In genomic region chr3:2456788-2457187, GRCh38 we compare ENCODE assay signal across 34 cellular contexts.
"Had no signal": no experiment of that assay in that cellular context is flagged by ENCODE, and none has a peak within 500 bp of the region (broad histone marks: within the 10 kb centered on the region; RNA-seq: fewer than 3 reads in every experiment).

No MANE protein-coding gene starts in this region.

- DNase-seq: activated effector memory CD4-positive, alpha-beta T cell treated with anti-CD3 and anti-CD28 coated beads, Interleukin-2, amount 50 U/mL, for 16 hours; activated effector memory CD4-positive, alpha-beta T cell treated with Interleukin-2 at 50 U/mL for 16 hours; activated gamma-delta T cell; activated gamma-delta T cell treated with Interleukin-2 at 50 U/mL for 16 hours; activated naive CD4-positive, alpha-beta T cell; activated naive CD4-positive, alpha-beta T cell treated with anti-CD3 and anti-CD28 coated beads for 36 hours; activated naive CD4-positive, alpha-beta T cell treated with anti-CD3 and anti-CD28 coated beads, Interleukin-2, amount 10 ng/mL, durations not matched to agents 7 days and 5 days; activated naive CD4-positive, alpha-beta T cell treated with anti-CD3 and anti-CD28 coated beads, Interleukin-2, amount 50 U/mL, for 16 hours; activated naive CD4-positive, alpha-beta T cell treated with Interleukin-2 at 50 U/mL for 16 hours; activated naive CD8-positive, alpha-beta T cell treated with anti-CD3 and anti-CD28 coated beads for 36 hours; activated naive CD8-positive, alpha-beta T cell treated with anti-CD3 and anti-CD28 coated beads, Interleukin-2, amount 10 ng/mL, durations not matched to agents 7 days and 5 days; activated naive CD8-positive, alpha-beta T cell treated with anti-CD3 and anti-CD28 coated beads, Interleukin-2, amount 50 U/mL, for 24 hours; activated T-cell treated with anti-CD3 and anti-CD28 coated beads, Interleukin-2, amount 50 U/mL, for 1 hour; activated T-cell treated with anti-CD3 and anti-CD28 coated beads, Interleukin-2, amount 50 U/mL, for 24 hours; activated T-cell treated with anti-CD3 and anti-CD28 coated beads, Interleukin-2, amount 50 U/mL, for 4 hours; activated T-cell treated with anti-CD3 and anti-CD28 coated beads, Interleukin-2, amount 50 U/mL, for 48 hours; activated T-cell treated with anti-CD3 and anti-CD28 coated beads, Interleukin-2, amount 50 U/mL, for 72 hours; adrenal gland; amniotic stem cell; amygdala; anterior cingulate cortex; aorta; body of pancreas; brain microvascular endothelial cell; caudate nucleus; central memory CD4-positive, alpha-beta T cell; cerebellar nuclear complex had no signal

- H3K27ac ChIP-seq: adrenal gland, ascending aorta, body of pancreas, brain microvascular endothelial cell, breast epithelium, cardiac muscle cell had no signal

- H3K4me1 ChIP-seq: adrenal gland, ascending aorta, breast epithelium had no signal

- FAIRE-seq: astrocyte, bronchial epithelial cell had no signal

- H3K4me3 ChIP-seq: adrenal gland, ascending aorta, body of pancreas, breast epithelium, cardiac muscle cell had no signal

- H3K27me3 ChIP-seq: adrenal gland, ascending aorta, body of pancreas, brain microvascular endothelial cell, breast epithelium, cardiac muscle cell had no signal

- H3K36me3 ChIP-seq: adrenal gland, ascending aorta, brain microvascular endothelial cell, breast epithelium, cardiac muscle cell had no signal

- H3K9me3 ChIP-seq: adrenal gland, ascending aorta, body of pancreas, breast epithelium had no signal

- ATAC-seq: activated naive CD4-positive, alpha-beta T cell treated with anti-CD3 and anti-CD28 coated beads, Interleukin-2, amount 50 U/mL, for 72 hours; activated naive CD8-positive, alpha-beta T cell treated with anti-CD3 and anti-CD28 coated beads, Interleukin-2, amount 50 U/mL, for 24 hours; activated T-cell treated with anti-CD3 and anti-CD28 coated beads, Interleukin-2, amount 50 U/mL, for 4 hours; activated T-cell treated with anti-CD3 and anti-CD28 coated beads, Interleukin-2, amount 50 U/mL, for 72 hours; activated T-helper 17 cell treated with anti-CD3 and anti-CD28 coated beads, Interleukin-2, amount 50 U/mL, for 72 hours; body of pancreas had no signal
